10 cellular contexts compared by ENCODE assay signal in the genomic region with DNA sequence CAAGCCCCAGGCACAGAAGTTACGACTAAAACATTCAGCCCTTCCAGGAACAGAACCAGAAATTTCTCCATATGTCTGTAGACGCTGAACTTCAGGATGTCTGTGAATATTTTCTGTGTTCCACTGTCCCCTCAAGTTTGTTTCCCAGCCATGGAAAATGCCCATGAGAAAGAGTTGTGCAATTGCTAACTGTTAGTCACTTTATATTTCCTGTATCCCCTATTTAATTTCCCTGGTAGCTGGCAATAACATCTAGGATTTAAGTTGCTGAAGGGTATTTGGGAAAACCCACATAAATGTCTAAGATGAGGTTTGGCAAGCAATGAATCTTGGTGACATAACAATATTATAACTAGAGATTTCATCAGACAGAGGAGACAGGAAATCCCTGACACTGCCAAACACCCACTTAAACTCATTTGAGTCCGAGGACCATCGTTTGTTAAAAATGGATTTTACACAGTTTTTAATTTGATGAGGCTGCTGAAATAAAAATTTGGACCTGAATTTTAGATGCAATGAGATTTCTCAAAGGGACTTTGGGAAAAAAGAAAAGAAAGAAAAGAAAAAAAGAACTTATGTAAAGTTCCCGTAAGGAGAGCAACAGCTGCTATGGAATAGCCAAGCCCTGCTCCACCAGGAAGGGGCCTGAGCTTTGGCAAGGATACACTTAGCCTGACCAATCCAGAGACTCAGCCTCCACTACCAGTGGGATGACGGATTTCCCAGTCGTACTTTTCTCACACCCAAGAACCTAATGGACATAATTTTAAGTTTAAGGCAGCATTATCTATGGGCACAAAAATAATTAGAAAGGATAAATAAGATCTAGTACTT. TPM values are rescaled to one million over a fixed set of nuclear protein-coding genes. Genes with fewer than 3 reads are reported as not detected.
DNase-seq lines count a peak whose midpoint lies in the region; ATAC-seq, FAIRE-seq and TF ChIP-seq lines count a peak whose summit lies in the region.
"Had no signal": no experiment of that assay in that cellular context is flagged by ENCODE, and none has a peak within 500 bp of the region (broad histone marks: within the 10 kb centered on the region; RNA-seq: fewer than 3 reads in every experiment).

No MANE protein-coding gene starts in this region.

- DNase-seq in AG20443 (ENCODE audit: low spot score) (peak; percentile 36), NCI-H510A (lab: John Stamatoyannopoulos, UW) (peak; percentile 47), omental fat pad (ENCODE audit: low spot score) (no peak), GM19239 (ENCODE audit: insufficient read length, low spot score) (no peak), cerebellar cortex (ENCODE audit: low spot score) (no peak), medulla oblongata (ENCODE audit: extremely low spot score) (no peak)
- DNase-seq: activated CD4-positive, alpha-beta memory T cell treated with anti-CD3 and anti-CD28 coated beads, Interleukin-2, amount 10 ng/mL, durations not matched to agents 7 days and 5 days; NCI-H1105 treated with DMSO at 0.1 percent for 48 hours had no signal

- no peaks in the 10 kb centered on the region for H3K36me3 ChIP-seq in duodenal mucosa (ENCODE audit: control insufficient read depth in 1 of 2, insufficient read depth in 2 of 2, low read length in 2 of 2)

- H3K9me3 ChIP-seq in duodenal mucosa (ENCODE audit: control insufficient read depth in 1 of 2, low read length in 2 of 2): no peaks in the 10 kb centered on the region

- no peak for TF ChIP-seq POLR2A in GM18505 (IDR thresholded peaks at IDR 0.05; ENCODE audit: borderline replicate concordance, extremely low read depth, insufficient read depth, insufficient read length)

- H3K27me3 ChIP-seq in duodenal mucosa (ENCODE audit: control insufficient read depth in 1 of 2, insufficient read depth in 2 of 2, low read length in 2 of 2): no peaks in the 10 kb centered on the region

- no peak overlapping the region for H3K9ac ChIP-seq in duodenal mucosa (ENCODE audit: low read depth in 1 of 2, low read length in 2 of 2)

- no peaks in the 10 kb centered on the region for H3K4me1 ChIP-seq in duodenal mucosa (ENCODE audit: control insufficient read depth in 1 of 2, insufficient read depth in 2 of 2, low read length in 2 of 2)

- H3K4me3 ChIP-seq in duodenal mucosa (ENCODE audit: low read depth in 1 of 2, low read length in 2 of 2): no peak overlapping the region

- ATAC-seq in omental fat pad (ENCODE audit: low FRiP score) (peak; percentile 53), GM18505 (IDR thresholded peaks at IDR 0.05; ENCODE audit: unreplicated experiment) (no peak)

- peak overlapping the region; percentile 44 for H3K27ac ChIP-seq in duodenal mucosa (ENCODE audit: low read depth, low read length)

- FAIRE-seq in GM19239 (lab: Jason Lieb, UNC): no peak

- TF ChIP-seq CTCF in omental fat pad (IDR thresholded peaks at IDR 0.05): no peak

RNA-seq across cellular contexts. Expression of a gene that starts 21.8 kb away (rescaled TPM):
- 100 to 1,000 TPM; 108 to 313 (median 204) TPM for total RNA-seq in omental fat pad

Comparison
In these comparisons a context has a peak if more than half of its experiments do, and no peak if none do; other contexts are left out.
1. DNase-seq: peak in AG20443 (single experiment) and NCI-H510A (single experiment); none in omental fat pad (single experiment), GM19239 (single experiment), cerebellar cortex (single experiment) and medulla oblongata (single experiment).